ENCODE assay signal across 22 cellular contexts in genomic region chr6:45006893-45007292, GRCh38.
A peak's percentile ranks its signal among the peaks of the same experiment; 100 is the strongest.
DNase-seq lines count a peak whose midpoint lies in the region; ATAC-seq, FAIRE-seq and TF ChIP-seq lines count a peak whose summit lies in the region.
"Had no signal": no experiment of that assay in that cellular context is flagged by ENCODE, and none has a peak within 500 bp of the region (broad histone marks: within the 10 kb centered on the region; RNA-seq: fewer than 3 reads in every experiment).

No MANE protein-coding gene starts in this region.

- no peak overlapping the region for H3K27ac ChIP-seq in small intestine (ENCODE audit: low read depth in 1 of 2, low read length in 1 of 2)
- H3K27ac ChIP-seq: 22Rv1; A549; BLaER1 treated with 17β-estradiol and CSF1 and Interleukin-3, amounts not matched to agents 10 nM and 100 nM; C4-2B had no signal

- no peaks in the 10 kb centered on the region for H3K36me3 ChIP-seq in small intestine (ENCODE audit: control insufficient read depth in 2 of 2, insufficient read depth in 2 of 2, low read length in 2 of 2)
- H3K36me3 ChIP-seq: BLaER1 treated with 17β-estradiol and CSF1 and Interleukin-3, amounts not matched to agents 10 nM and 100 nM had no signal

- peaks cover 7% of the 10 kb centered on the region in 2 donors for H3K9me3 Mint-ChIP-seq in activated T-cell treated with anti-CD3 and anti-CD28 coated beads, Interleukin-2, amount 50 U/mL, for 72 hours
- no peaks in the 10 kb centered on the region for H3K9me3 Mint-ChIP-seq in central memory CD8-positive, alpha-beta T cell
- H3K9me3 Mint-ChIP-seq in type B pancreatic cell, result no peaks in the 10 kb centered on the region
- peaks cover 33% of the 10 kb centered on the region for H3K9me3 Mint-ChIP-seq in activated CD4-positive, alpha-beta T cell treated with anti-CD3 and anti-CD28 coated beads, Interleukin-2, amount 10 ng/mL, durations not matched to agents 24 days and 14 days

- H3K4me3 Mint-ChIP-seq in activated T-cell treated with anti-CD3 and anti-CD28 coated beads, Interleukin-2, amount 50 U/mL, for 72 hours, result no peak overlapping the region
- no peak overlapping the region for H3K4me3 Mint-ChIP-seq in central memory CD8-positive, alpha-beta T cell
- no peak overlapping the region for H3K4me3 Mint-ChIP-seq in type B pancreatic cell
- no peak overlapping the region for H3K4me3 Mint-ChIP-seq in activated CD4-positive, alpha-beta T cell treated with anti-CD3 and anti-CD28 coated beads, Interleukin-2, amount 10 ng/mL, durations not matched to agents 24 days and 14 days
- H3K4me3 Mint-ChIP-seq: B cell; CD4-positive, alpha-beta T cell; CD8-positive, alpha-beta T cell had no signal

- H3K4me1 Mint-ChIP-seq in activated T-cell treated with anti-CD3 and anti-CD28 coated beads, Interleukin-2, amount 50 U/mL, for 72 hours (ENCODE audit: low read depth), result peaks cover 31% of the 10 kb centered on the region
- no peaks in the 10 kb centered on the region for H3K4me1 Mint-ChIP-seq in central memory CD8-positive, alpha-beta T cell
- no peaks in the 10 kb centered on the region for H3K4me1 Mint-ChIP-seq in type B pancreatic cell (ENCODE audit: unreplicated experiment)
- H3K4me1 Mint-ChIP-seq in activated CD4-positive, alpha-beta T cell treated with anti-CD3 and anti-CD28 coated beads, Interleukin-2, amount 10 ng/mL, durations not matched to agents 24 days and 14 days, result peaks cover 29% of the 10 kb centered on the region
- H3K4me1 Mint-ChIP-seq: B cell had no signal

- H3K4me1 ChIP-seq in small intestine (ENCODE audit: control insufficient read depth in 2 of 2, insufficient read depth in 1 of 2, low read depth in 1 of 2, low read length in 1 of 2), result no peaks in the 10 kb centered on the region
- H3K4me1 ChIP-seq: A549, Caco-2 had no signal

- no peak for FAIRE-seq in small intestine (lab: Jason Lieb, UNC)
- FAIRE-seq: A549, G401.6, GM12891, GM19239 had no signal

- no peak overlapping the region for H3K4me3 ChIP-seq in small intestine (ENCODE audit: low read depth in 1 of 2, low read length in 2 of 2)
- H3K4me3 ChIP-seq: A549; BLaER1 treated with 17β-estradiol and CSF1 and Interleukin-3, amounts not matched to agents 10 nM and 100 nM had no signal

- no peak for TF ChIP-seq CTCF in type B pancreatic cell (conservative IDR thresholded peaks at IDR 0.05)

- intact Hi-C loops in activated CD4-positive, alpha-beta T cell treated with anti-CD3 and anti-CD28 coated beads, Interleukin-2, amount 10 ng/mL, durations not matched to agents 24 days and 14 days (cut with micrococcal nuclease), result loop anchor here (10.0 kb wide), 1 partner anchor 918 kb away; no protein-coding TSS in a partner anchor

- 26 to 69% (median 60%) methylated on average over 3 of the region's 3 CpGs for WGBS in small intestine, 3 donors

- no peak for ATAC-seq in activated T-cell treated with anti-CD3 and anti-CD28 coated beads, Interleukin-2, amount 50 U/mL, for 72 hours (replicated peaks in 1 of 2)
- no peak for ATAC-seq in central memory CD8-positive, alpha-beta T cell (replicated peaks; ENCODE audit: extremely low read depth, poor library complexity, severe bottlenecking)
- ATAC-seq: A549; CD8-positive, alpha-beta T cell had no signal

- H3K9me3 ChIP-seq in small intestine (ENCODE audit: control insufficient read depth, low read depth), result no peaks in the 10 kb centered on the region
- H3K9me3 ChIP-seq: A549, Caco-2 had no signal

- no peaks in the 10 kb centered on the region for H3K27me3 ChIP-seq in small intestine (ENCODE audit: control insufficient read depth in 2 of 2, insufficient read depth in 2 of 2, low read length in 2 of 2)
- H3K27me3 ChIP-seq: BLaER1 treated with 17β-estradiol and CSF1 and Interleukin-3, amounts not matched to agents 10 nM and 100 nM had no signal

- no peak for DNase-seq in activated T-cell treated with anti-CD3 and anti-CD28 coated beads, Interleukin-2, amount 50 U/mL, for 72 hours
- no peak for DNase-seq in activated T-cell treated with anti-CD3 and anti-CD28 coated beads, Interleukin-2, amount 50 U/mL, for 48 hours
- no peak for DNase-seq in central memory CD8-positive, alpha-beta T cell (ENCODE audit: low spot score in 2 of 2)
- DNase-seq in small intestine (peak; percentile 58), type B pancreatic cell (ENCODE audit: extremely low spot score, unreplicated experiment) (no peak)
- no peak for DNase-seq in activated CD4-positive, alpha-beta T cell treated with anti-CD3 and anti-CD28 coated beads, Interleukin-2, amount 10 ng/mL, durations not matched to agents 24 days and 14 days
- DNase-seq: AML-193; Caco-2; Calu3; CD4-positive, alpha-beta T cell; CD8-positive, alpha-beta T cell; DMS 273 treated with DMSO at 0.1 percent for 48 hours; DMS79 treated with DMSO at 0.1 percent for 48 hours; GF-D8 had no signal

- H3K27me3 Mint-ChIP-seq in activated T-cell treated with anti-CD3 and anti-CD28 coated beads, Interleukin-2, amount 50 U/mL, for 72 hours (ENCODE audit: low read depth), result no peaks in the 10 kb centered on the region
- H3K27me3 Mint-ChIP-seq in central memory CD8-positive, alpha-beta T cell, result no peaks in the 10 kb centered on the region
- H3K27me3 Mint-ChIP-seq in type B pancreatic cell, result no peaks in the 10 kb centered on the region
- no peaks in the 10 kb centered on the region for H3K27me3 Mint-ChIP-seq in activated CD4-positive, alpha-beta T cell treated with anti-CD3 and anti-CD28 coated beads, Interleukin-2, amount 10 ng/mL, durations not matched to agents 24 days and 14 days
- H3K27me3 Mint-ChIP-seq: B cell; CD4-positive, alpha-beta T cell had no signal

- peaks cover 8 to 18% of the 10 kb centered on the region in 2 donors for H3K36me3 Mint-ChIP-seq in activated T-cell treated with anti-CD3 and anti-CD28 coated beads, Interleukin-2, amount 50 U/mL, for 72 hours (ENCODE audit: insufficient read depth in 2 of 2)
- H3K36me3 Mint-ChIP-seq in central memory CD8-positive, alpha-beta T cell (ENCODE audit: insufficient read depth), result peaks cover 4% of the 10 kb centered on the region
- H3K36me3 Mint-ChIP-seq in type B pancreatic cell, result peaks cover 2% of the 10 kb centered on the region
- peaks cover 24% of the 10 kb centered on the region for H3K36me3 Mint-ChIP-seq in activated CD4-positive, alpha-beta T cell treated with anti-CD3 and anti-CD28 coated beads, Interleukin-2, amount 10 ng/mL, durations not matched to agents 24 days and 14 days (ENCODE audit: low read depth)

- H3K27ac Mint-ChIP-seq in activated T-cell treated with anti-CD3 and anti-CD28 coated beads, Interleukin-2, amount 50 U/mL, for 72 hours, result peak overlapping the region; percentile 60
- H3K27ac Mint-ChIP-seq in central memory CD8-positive, alpha-beta T cell (ENCODE audit: low read depth), result peak overlapping the region; percentile 38
- H3K27ac Mint-ChIP-seq in type B pancreatic cell, result no peak overlapping the region
- no peak overlapping the region for H3K27ac Mint-ChIP-seq in activated CD4-positive, alpha-beta T cell treated with anti-CD3 and anti-CD28 coated beads, Interleukin-2, amount 10 ng/mL, durations not matched to agents 24 days and 14 days
- H3K27ac Mint-ChIP-seq: B cell; CD4-positive, alpha-beta T cell; CD8-positive, alpha-beta T cell had no signal

Comparison
In these comparisons a context has a peak if more than half of its experiments do, and no peak if none do; other contexts are left out.
1. H3K27ac Mint-ChIP-seq: peak in activated T-cell treated with anti-CD3 and anti-CD28 coated beads, Interleukin-2, amount 50 U/mL, for 72 hours (single experiment) and central memory CD8-positive, alpha-beta T cell (single experiment); none in type B pancreatic cell (single experiment) and activated CD4-positive, alpha-beta T cell treated with anti-CD3 and anti-CD28 coated beads, Interleukin-2, amount 10 ng/mL, durations not matched to agents 24 days and 14 days (single experiment).